ENCODE assay signal across 7 cellular contexts in the genomic region with DNA sequence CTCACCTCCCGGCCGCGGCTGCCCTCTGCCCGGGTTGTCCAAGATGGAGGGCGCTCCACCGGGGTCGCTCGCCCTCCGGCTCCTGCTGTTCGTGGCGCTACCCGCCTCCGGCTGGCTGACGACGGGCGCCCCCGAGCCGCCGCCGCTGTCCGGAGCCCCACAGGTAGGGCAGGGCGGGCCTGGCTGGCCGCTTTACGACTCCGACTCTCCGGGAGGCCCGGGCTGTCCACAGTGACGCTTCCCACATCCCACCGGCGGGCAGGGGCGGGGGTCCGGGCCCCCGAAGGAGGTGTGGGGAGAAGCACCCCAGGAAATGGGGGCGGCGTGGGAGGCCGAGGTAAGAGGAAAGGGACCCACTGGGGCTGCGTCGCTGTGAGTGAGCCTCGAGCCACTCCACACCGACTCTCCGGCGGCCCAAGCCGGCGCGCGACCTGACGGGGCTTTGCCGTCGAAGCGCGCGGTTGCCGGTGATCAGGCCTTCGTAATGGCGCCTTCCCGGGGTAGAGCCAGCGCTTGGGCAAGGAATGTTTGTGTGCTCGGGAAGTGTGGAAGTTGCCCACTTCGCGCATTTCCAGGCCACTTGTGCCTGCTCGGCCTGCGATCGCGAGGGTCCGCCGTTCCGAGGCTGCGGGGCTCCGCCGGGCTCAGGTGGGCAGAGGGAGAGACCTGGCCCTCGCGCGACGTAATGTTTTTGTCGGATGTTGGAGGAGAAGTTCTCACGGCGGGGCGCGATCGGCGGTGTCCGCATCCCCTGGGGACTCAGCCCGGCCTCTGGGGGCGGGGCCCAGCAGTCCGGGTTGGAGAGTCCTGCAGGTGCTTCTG. TPM values are rescaled to one million over a fixed set of nuclear protein-coding genes. Genes with fewer than 3 reads are reported as not detected.
DNase-seq lines count a peak whose midpoint lies in the region; ATAC-seq, FAIRE-seq and TF ChIP-seq lines count a peak whose summit lies in the region.

A gene with protein sequence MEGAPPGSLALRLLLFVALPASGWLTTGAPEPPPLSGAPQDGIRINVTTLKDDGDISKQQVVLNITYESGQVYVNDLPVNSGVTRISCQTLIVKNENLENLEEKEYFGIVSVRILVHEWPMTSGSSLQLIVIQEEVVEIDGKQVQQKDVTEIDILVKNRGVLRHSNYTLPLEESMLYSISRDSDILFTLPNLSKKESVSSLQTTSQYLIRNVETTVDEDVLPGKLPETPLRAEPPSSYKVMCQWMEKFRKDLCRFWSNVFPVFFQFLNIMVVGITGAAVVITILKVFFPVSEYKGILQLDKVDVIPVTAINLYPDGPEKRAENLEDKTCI (plus strand): TSS at position 4 of the 822 bp plus-strand sequence. CDS start 40 bp downstream, at position 44.

- peaks cover 4 to 36% of the 10 kb centered on the region in 2 donors for H3K4me1 ChIP-seq in left lung

- peaks cover 0 to 6% of the 10 kb centered on the region in 2 donors for H3K27me3 ChIP-seq in left lung

- no peak for TF ChIP-seq POLR2A in GM12892 (IDR thresholded peaks at IDR 0.05; ENCODE audit: low read depth, low read length)

- H3K9me3 ChIP-seq in left lung: no peaks in the 10 kb centered on the region

- DNase-seq in GM12892 (ENCODE audit: insufficient read length) (no peak), HFF-Myc (ENCODE audit: extremely low read depth, low read depth) (no peak), NCI-H146 (lab: John Stamatoyannopoulos, UW) (peak; percentile 81), coronary artery (ENCODE audit: low spot score) (peak; percentile 75), left lung (peak; percentile 56 to 90)
- peak; percentile 64 for DNase-seq in stimulated activated CD4-positive, alpha-beta T cell treated with anti-CD3 and anti-CD28 coated beads, Interleukin-4, amount 100 ng/mL, for 1 hour

- TF ChIP-seq CTCF in HFF-Myc (IDR thresholded peaks at IDR 0.05; ENCODE audit: low read depth, low read length, missing control alignments): no peak
- TF ChIP-seq CTCF in coronary artery (IDR thresholded peaks at IDR 0.05): no peak
- no peak for TF ChIP-seq CTCF in left lung (IDR thresholded peaks at IDR 0.05)

- H3K27ac ChIP-seq in coronary artery (peak within 1 kb of the TSS; percentile 90 to 96), left lung (peak within 1 kb of the TSS; percentile 85 to 91)

- peak; percentile 4 to 11 for ATAC-seq in activated CD4-positive, CD25-positive, alpha-beta regulatory T cell treated with anti-CD3 and anti-CD28 coated beads, Interleukin-2, amount 50 U/mL, for 24 hours
- ATAC-seq in left lung: peak; percentile 63

- H3K36me3 ChIP-seq in left lung: no peaks in the 10 kb centered on the region

- H3K4me3 ChIP-seq in HFF-Myc (replicated peaks; ENCODE audit: low read depth, low read length) (peak within 1 kb of the TSS; percentile 83), coronary artery (peak within 1 kb of the TSS; percentile 98), left lung (peak within 1 kb of the TSS; percentile 97 to 99)

- FAIRE-seq in GM12892 (lab: Jason Lieb, UNC): peak; percentile 46

- intact Hi-C loops in left lung (cut with DNase I): no loop called here

RNA-seq across cellular contexts. Expression of the gene that starts here (rescaled TPM):
- polyA plus RNA-seq in GM12892 (2012; ENCODE audit: missing spikeins): 33.4 TPM
- total RNA-seq in left lung: 10 to 100 TPM; 43.6 to 46.4 TPM

Comparison
In these comparisons a context has a peak if more than half of its experiments do, and no peak if none do; other contexts are left out.
1. DNase-seq: peak in NCI-H146 (single experiment), coronary artery (single experiment), left lung (2 of 2) and stimulated activated CD4-positive, alpha-beta T cell treated with anti-CD3 and anti-CD28 coated beads, Interleukin-4, amount 100 ng/mL, for 1 hour (single experiment); none in GM12892 (single experiment) and HFF-Myc (single experiment).
2. Peak in every context shown above with its lines, with median percentiles within 50 percentile points of each other: H3K4me3 ChIP-seq.